In the genomic region with DNA sequence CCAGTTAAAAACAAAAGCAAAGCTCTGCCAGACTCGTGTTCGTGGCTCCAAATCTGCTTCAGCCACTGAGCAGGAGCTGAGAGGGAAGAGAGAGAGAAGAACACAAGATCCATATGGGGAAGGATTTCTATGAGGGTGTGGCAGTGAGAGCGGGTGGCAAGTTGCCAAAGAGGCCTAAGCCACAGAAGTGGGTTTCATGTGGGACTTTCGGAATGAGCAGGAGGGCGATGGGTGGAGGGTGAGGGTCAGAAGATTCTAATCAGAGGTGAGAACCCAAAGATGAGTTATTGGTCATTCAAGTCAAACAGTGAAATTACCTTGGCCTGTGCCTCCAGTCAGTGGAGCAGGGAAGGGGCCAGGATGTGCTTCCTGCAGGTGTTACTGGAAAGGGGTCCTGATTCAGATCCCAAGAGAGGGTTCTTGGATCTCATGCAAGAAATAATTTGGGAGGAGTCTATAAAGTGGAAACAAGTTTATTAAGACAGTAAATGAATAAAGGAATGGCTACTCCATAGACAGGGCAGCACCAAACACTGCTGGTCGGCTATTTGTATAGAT, we compare ENCODE assay signal across 21 cellular contexts.
"Had no signal": no experiment of that assay in that cellular context is flagged by ENCODE, and none has a peak within 500 bp of the region (broad histone marks: within the 10 kb centered on the region; RNA-seq: fewer than 3 reads in every experiment).

No MANE protein-coding gene starts in this region.

- H3K4me1 ChIP-seq: ascending aorta, breast epithelium, gastroesophageal sphincter, left lung, parathyroid adenoma, right lobe of liver, upper lobe of left lung had no signal

- H3K4me3 Mint-ChIP-seq: activated naive CD4-positive, alpha-beta T cell treated with anti-CD3 and anti-CD28 coated beads, Interleukin-2, amount 50 U/mL, for 24 hours; natural killer cell; T-helper 1 cell treated with Interleukin-12 subunit alpha and Interleukin-12 subunit beta and Interleukin-4 antibody, amounts not matched to agents 30 μg/mL and 1 μg/mL, for 36 hours had no signal

- H3K27me3 ChIP-seq: ascending aorta, breast epithelium, heart left ventricle, left lung, neutrophil, right lobe of liver, upper lobe of left lung had no signal

- H3K9ac ChIP-seq: parathyroid adenoma had no signal

- H3K9me3 ChIP-seq: ascending aorta, breast epithelium, gastroesophageal sphincter, heart left ventricle, left lung, neutrophil, right lobe of liver, thoracic aorta, upper lobe of left lung had no signal

- H3K9me3 Mint-ChIP-seq: activated naive CD4-positive, alpha-beta T cell treated with anti-CD3 and anti-CD28 coated beads, Interleukin-2, amount 50 U/mL, for 24 hours; natural killer cell; T-helper 1 cell treated with Interleukin-12 subunit alpha and Interleukin-12 subunit beta and Interleukin-4 antibody, amounts not matched to agents 30 μg/mL and 1 μg/mL, for 36 hours had no signal

- H3K27ac Mint-ChIP-seq: activated naive CD4-positive, alpha-beta T cell treated with anti-CD3 and anti-CD28 coated beads, Interleukin-2, amount 50 U/mL, for 24 hours; natural killer cell; T-helper 1 cell treated with Interleukin-12 subunit alpha and Interleukin-12 subunit beta and Interleukin-4 antibody, amounts not matched to agents 30 μg/mL and 1 μg/mL, for 36 hours had no signal

- H2AFZ ChIP-seq: parathyroid adenoma had no signal

- H3K4me3 ChIP-seq: ascending aorta, breast epithelium, gastroesophageal sphincter, heart left ventricle, left lung, right lobe of liver, thoracic aorta, upper lobe of left lung had no signal

- H3K36me3 Mint-ChIP-seq: natural killer cell had no signal

- ATAC-seq: gastroesophageal sphincter, left lung, natural killer cell had no signal

- H3K27ac ChIP-seq: ascending aorta, breast epithelium, gastroesophageal sphincter, left lung, neutrophil, parathyroid adenoma, right lobe of liver, thoracic aorta, upper lobe of left lung, VCaP had no signal

- DNase-seq: activated CD4-positive, alpha-beta T cell treated with anti-CD3 and anti-CD28 coated beads for 1 hour; activated gamma-delta T cell; cerebellar nuclear complex; effector CD4-positive, alpha-beta T cell; heart left ventricle; left lung; natural killer cell; right lobe of liver; small intestine; stimulated activated CD4-positive, alpha-beta T cell treated with anti-CD3 and anti-CD28 coated beads, Interleukin-15, amount 100 ng/mL, for 24 hours; stimulated activated CD4-positive, alpha-beta T cell treated with anti-CD3 and anti-CD28 coated beads, Interleukin-4, amount 100 ng/mL, for 1 hour had no signal

- H3K4me1 Mint-ChIP-seq: activated naive CD4-positive, alpha-beta T cell treated with anti-CD3 and anti-CD28 coated beads, Interleukin-2, amount 50 U/mL, for 24 hours had no signal

- H3K79me2 ChIP-seq: parathyroid adenoma had no signal

- H3K36me3 ChIP-seq: ascending aorta, breast epithelium, gastroesophageal sphincter, heart left ventricle, left lung, neutrophil, right lobe of liver, thoracic aorta, upper lobe of left lung had no signal
